25 cellular contexts compared by ENCODE assay signal in the genomic region with DNA sequence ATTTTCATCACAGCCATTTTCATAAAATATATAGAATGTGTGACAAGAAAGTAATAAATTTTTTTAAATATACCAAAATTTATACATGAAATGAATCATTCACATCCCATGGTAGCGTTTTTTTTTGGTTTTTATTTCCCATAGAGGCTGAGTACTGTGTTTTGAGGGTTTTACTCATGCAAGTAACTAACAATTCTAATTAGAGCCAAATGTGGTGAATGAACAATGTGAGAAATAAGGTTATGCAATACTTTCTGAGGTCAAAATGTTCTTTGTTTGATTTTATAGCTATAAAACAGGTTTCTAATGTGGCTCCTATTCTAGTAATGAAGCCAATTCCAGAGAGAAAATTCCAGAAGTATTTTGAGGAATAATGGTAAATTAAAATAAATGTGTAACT.
A peak's percentile ranks its signal among the peaks of the same experiment; 100 is the strongest.
DNase-seq lines count a peak whose midpoint lies in the region; ATAC-seq, FAIRE-seq and TF ChIP-seq lines count a peak whose summit lies in the region.
"Had no signal": no experiment of that assay in that cellular context is flagged by ENCODE, and none has a peak within 500 bp of the region (broad histone marks: within the 10 kb centered on the region; RNA-seq: fewer than 3 reads in every experiment).

No MANE protein-coding gene starts in this region.

- WGBS in K562 (ENCODE audit: insufficient coverage, low coverage, missing lambda C conversion rate): 0% methylated on average over 1 of the region's 1 CpG

- no peak overlapping the region for H2AFZ ChIP-seq in K562 (ENCODE audit: low read depth, low read length)

- TF ChIP-seq RAD21 in K562 (CRISPR knock-in tag; conservative IDR thresholded peaks at IDR 0.05 in 1 of 2, IDR thresholded peaks at IDR 0.05 in 1 of 2): no peak

- in situ Hi-C loops in K562 (cut with MboI) (no loop called here), KBM-7 (cut with MboI; ENCODE audit: low pct_unique_long_range_greater_than_20kb, low sequenced_read_pairs) (no loop called here)

- H3K4me3 ChIP-seq in AG09309 (ENCODE audit: control insufficient read depth, low read depth, low read length) (no peak overlapping the region), K562 (no peak overlapping the region), fibroblast of villous mesenchyme (ENCODE audit: low read depth, low read length) (no peak overlapping the region)
- H3K4me3 ChIP-seq: ascending aorta, esophagus muscularis mucosa, sigmoid colon, upper lobe of right lung had no signal

- no TSS peak for BruUV-seq in K562 (replicated peaks; lab: Mats Ljungman, UMichigan)

- H3K9me3 ChIP-seq in K562 (replicated peaks; ENCODE audit: control insufficient read depth, insufficient read depth, low read depth, low read length): no peaks in the 10 kb centered on the region
- H3K9me3 ChIP-seq: ascending aorta, esophagus muscularis mucosa, sigmoid colon, upper lobe of right lung had no signal

- TF ChIP-seq EP300 in K562 (IDR thresholded peaks at IDR 0.05; ENCODE audit: low read length): no peak

- CTCF ChIA-PET in K562 (lab: Yijun Ruan, JAX; ENCODE audit: low intra/inter-chr PET ratio): no interaction called here

- H3K9me1 ChIP-seq in K562 (ENCODE audit: control insufficient read depth, insufficient read depth, low read length): no peaks in the 10 kb centered on the region

- no peak for ATAC-seq in K562
- ATAC-seq: activated T-cell treated with anti-CD3 and anti-CD28 coated beads, Interleukin-2, amount 50 U/mL, for 72 hours; left colon; natural killer cell; upper lobe of right lung had no signal

- no peak for TF ChIP-seq POLR2A in K562 (conservative IDR thresholded peaks at IDR 0.05)

- no peaks in the 10 kb centered on the region for H3K79me2 ChIP-seq in K562 (ENCODE audit: control insufficient read depth, insufficient read depth, low read length)

- no peaks in the 10 kb centered on the region for H3K27me3 ChIP-seq in K562 (ENCODE audit: control insufficient read depth in 2 of 2, insufficient read depth in 2 of 2, low read length in 2 of 2)
- H3K27me3 ChIP-seq: ascending aorta, esophagus muscularis mucosa, sigmoid colon, upper lobe of right lung had no signal

- intact Hi-C loops in K562 (cut with micrococcal nuclease): no loop called here

- DNase-seq in AG09309 (ENCODE audit: low read depth): peak; percentile 49
- DNase-seq in GM04504 (ENCODE audit: low read depth): peak; percentile 33
- DNase-seq in K562 (ENCODE audit: extremely low read depth in 1 of 4, low spot score in 3 of 4): no peak
- DNase-seq in fibroblast of villous mesenchyme (ENCODE audit: low read depth): peak; percentile 49
- no peak for DNase-seq in KBM-7
- no peak for DNase-seq in NCI-H345 treated with DMSO at 0.1 percent for 48 hours (lab: John Stamatoyannopoulos, UW; ENCODE audit: unreplicated experiment)
- DNase-seq in SIG-M5 (lab: John Stamatoyannopoulos, UW): no peak
- DNase-seq in NCI-H82 (lab: John Stamatoyannopoulos, UW): no peak
- DNase-seq: activated CD4-positive, alpha-beta T cell treated with anti-CD3 and anti-CD28 coated beads for 48 hours; activated naive CD4-positive, alpha-beta T cell treated with anti-CD3 and anti-CD28 coated beads, Interleukin-2, amount 50 U/mL, for 16 hours; activated T-cell treated with anti-CD3 and anti-CD28 coated beads, Interleukin-2, amount 50 U/mL, for 72 hours; CD4-positive, alpha-beta memory T cell; effector CD4-positive, alpha-beta T cell; head of caudate nucleus; left colon; natural killer cell; NCI-H1417 treated with DMSO at 0.1 percent for 48 hours; NCI-H2107; NK-92 treated with Interleukin-12 subunit alpha and Interleukin-12 subunit beta, amount 100 ng/mL, for 24 hours; sigmoid colon; stimulated activated CD8-positive, alpha-beta memory T cell treated with anti-CD3 and anti-CD28 coated beads, Interleukin-4, amount 100 ng/mL, for 48 hours; upper lobe of right lung had no signal

- H3K4me2 ChIP-seq in K562 (ENCODE audit: insufficient read depth, low read length): no peak overlapping the region

- no peak overlapping the region for H3K27ac ChIP-seq in K562 (ENCODE audit: extremely low read depth, low read depth, low read length)
- H3K27ac ChIP-seq: ascending aorta, esophagus muscularis mucosa, sigmoid colon, upper lobe of right lung had no signal

- no peaks in the 10 kb centered on the region; a peak in 1 of 5 replicates for H3K4me1 ChIP-seq in K562 (replicated peaks in 1 of 2; ENCODE audit: control insufficient read depth in 2 of 2, insufficient read depth in 2 of 2, low read length in 2 of 2)
- H3K4me1 ChIP-seq: esophagus muscularis mucosa, sigmoid colon, upper lobe of right lung had no signal

- no peak for FAIRE-seq in K562 (lab: Jason Lieb, UNC)
- FAIRE-seq: GM12891 had no signal

- POLR2A ChIA-PET in K562 (lab: Yijun Ruan, JAX): no interaction called here

- H3K9ac ChIP-seq in K562 (ENCODE audit: insufficient read depth in 1 of 2, low read depth in 2 of 2, low read length in 2 of 2): no peak overlapping the region

- TF ChIP-seq CTCF in AG09309 (IDR thresholded peaks at IDR 0.05; ENCODE audit: control insufficient read depth, insufficient read depth, low read depth, low read length, missing control alignments) (no peak), K562 (IDR thresholded peaks at IDR 0.05 in 2 of 3, conservative IDR thresholded peaks at IDR 0.05 in 1 of 3; ENCODE audit: insufficient read depth in 2 of 3, low read depth in 1 of 3, low read length in 3 of 3) (no peak), fibroblast of villous mesenchyme (IDR thresholded peaks at IDR 0.05; ENCODE audit: insufficient read depth, low read depth, low read length) (no peak)

- no peaks in the 10 kb centered on the region for H3K36me3 ChIP-seq in K562 (ENCODE audit: control insufficient read depth, insufficient read depth, low read length)
- H3K36me3 ChIP-seq: ascending aorta, esophagus muscularis mucosa, sigmoid colon, upper lobe of right lung had no signal

- no peaks in the 10 kb centered on the region for H4K20me1 ChIP-seq in K562 (replicated peaks; ENCODE audit: control insufficient read depth, insufficient read depth, low read length)

TF ChIP-seq in K562, 482 proteins besides CTCF, POLR2A, EP300 and RAD21:
- TF ChIP-seq MTA1 (IDR thresholded peaks at IDR 0.05; ENCODE audit: borderline replicate concordance) (no peak), NBN (IDR thresholded peaks at IDR 0.05; ENCODE audit: low read depth) (no peak), POLR2H (tag; IDR thresholded peaks at IDR 0.05; ENCODE audit: low read depth) (no peak), ZBED1 (IDR thresholded peaks at IDR 0.05) (no peak), OTX1 (CRISPR knock-in tag; IDR thresholded peaks at IDR 0.05) (no peak), CEBPB (tag; IDR thresholded peaks at IDR 0.05) (peak; percentile 38; the same call in 1 of the 2 replicates)

Comparison
In these comparisons a context has a peak if more than half of its experiments do, and no peak if none do; other contexts are left out.
1. DNase-seq: peak in AG09309 (single experiment), GM04504 (single experiment) and fibroblast of villous mesenchyme (single experiment); none in K562 (0 of 4), KBM-7 (single experiment), NCI-H345 treated with DMSO at 0.1 percent for 48 hours (single experiment), SIG-M5 (single experiment) and NCI-H82 (single experiment).